Comparison of ENCODE assay signal across 11 cellular contexts in genomic region chr1:53122194-53122846, GRCh38. TPM values are rescaled to one million over a fixed set of nuclear protein-coding genes. Genes with fewer than 3 reads are reported as not detected.
DNase-seq lines count a peak whose midpoint lies in the region; ATAC-seq and TF ChIP-seq lines count a peak whose summit lies in the region.
"Had no signal": no experiment of that assay in that cellular context is flagged by ENCODE, and none has a peak within 500 bp of the region (broad histone marks: within the 10 kb centered on the region; RNA-seq: fewer than 3 reads in every experiment).

No MANE protein-coding gene starts in this region.

- H3K27ac ChIP-seq in AG04450 (ENCODE audit: low read depth, low read length) (peak overlapping the region; percentile 31), gastroesophageal sphincter (peak overlapping the region in 3 of 4 donors; percentile 68 to 78 (median 74))
- H3K27ac ChIP-seq: brain microvascular endothelial cell had no signal

- TF ChIP-seq POLR2A in gastroesophageal sphincter (IDR thresholded peaks at IDR 0.05), result no peak

- no peaks in the 10 kb centered on the region for H3K36me3 ChIP-seq in gastroesophageal sphincter
- H3K36me3 ChIP-seq: brain microvascular endothelial cell had no signal

- no peaks in the 10 kb centered on the region for H3K27me3 ChIP-seq in AG04450 (ENCODE audit: control insufficient read depth, insufficient read depth, low read length)
- H3K27me3 ChIP-seq in gastroesophageal sphincter, result no peaks in the 10 kb centered on the region
- H3K27me3 ChIP-seq: brain microvascular endothelial cell had no signal

- no peak for TF ChIP-seq EP300 in gastroesophageal sphincter (IDR thresholded peaks at IDR 0.05)

- TF ChIP-seq CTCF in AG04450 (IDR thresholded peaks at IDR 0.05; ENCODE audit: low read depth, low read length) (no peak), gastroesophageal sphincter (IDR thresholded peaks at IDR 0.05) (no peak)

- POLR2A ChIA-PET in AG04450 (lab: Yijun Ruan, JAX) (no interaction called here), HEK293T (lab: Yijun Ruan, JAX) (no interaction called here)

- ATAC-seq in gastroesophageal sphincter (peak; percentile 42), GM19324 (IDR thresholded peaks at IDR 0.05; ENCODE audit: low FRiP score, unreplicated experiment) (no peak), HG03521 (IDR thresholded peaks at IDR 0.05; ENCODE audit: unreplicated experiment) (no peak)

- H3K4me3 ChIP-seq in AG04450 (ENCODE audit: low read depth, low read length) (no peak overlapping the region), gastroesophageal sphincter (no peak overlapping the region)

- WGBS in gastroesophageal sphincter (ENCODE audit: low coverage in 1 of 2), 2 donors, result 39 to 100% methylated on average over 1 to 4 of the region's 10 CpGs

- DNase-seq in AG04450 (ENCODE audit: low read depth, low spot score) (no peak), NCI-H446 treated with DMSO at 0.1 percent for 48 hours (lab: John Stamatoyannopoulos, UW) (peak; percentile 70), posterior vena cava (ENCODE audit: low spot score) (peak; percentile 88), GM19238 (ENCODE audit: insufficient read length, low spot score) (no peak), HEK293T (ENCODE audit: extremely low spot score) (no peak)
- DNase-seq: activated CD4-positive, alpha-beta T cell treated with anti-CD3 and anti-CD28 coated beads, Interleukin-2, amount 10 ng/mL, durations not matched to agents 7 days and 5 days; brain microvascular endothelial cell; T-helper 1 cell had no signal

- CTCF ChIA-PET in AG04450 (lab: Charles Lee) (interaction anchor here (1.3 kb wide), 1 partner anchor 74 kb away, joined by 3 read pairs; no protein-coding TSS in a partner anchor), HEK293T (lab: Yijun Ruan, JAX) (no interaction called here)

- H3K9me3 ChIP-seq in AG04450 (ENCODE audit: control insufficient read depth, insufficient read depth, low read length) (peaks cover 3% of the 10 kb centered on the region; the same call in 1 of the 2 replicates), gastroesophageal sphincter (no peaks in the 10 kb centered on the region)

- intact Hi-C loops in posterior vena cava (cut with DNase I), result no loop called here

- H3K4me1 ChIP-seq in gastroesophageal sphincter, result peaks cover 0 to 62% (median 11%) of the 10 kb centered on the region in 3 donors

TF ChIP-seq in HEK293T, 16 proteins besides CTCF, POLR2A, EP300 and RAD21:
- TF ChIP-seq SUZ12 (IDR thresholded peaks at IDR 0.05), result no peak
- TF ChIP-seq FOXK2 (IDR thresholded peaks at IDR 0.05), result no peak
- no peak for TF ChIP-seq FOXM1 (IDR thresholded peaks at IDR 0.05; ENCODE audit: borderline replicate concordance)
- TF ChIP-seq ELF4 (IDR thresholded peaks at IDR 0.05), result no peak
- no peak for TF ChIP-seq L3MBTL2 (conservative IDR thresholded peaks at IDR 0.05)
- no peak for TF ChIP-seq ZNF384 (IDR thresholded peaks at IDR 0.05)
- TF ChIP-seq FOXA1 (IDR thresholded peaks at IDR 0.05), result no peak
- no peak for TF ChIP-seq NFRKB (IDR thresholded peaks at IDR 0.05)
- TF ChIP-seq PKNOX1 (IDR thresholded peaks at IDR 0.05), result no peak
- no peak for TF ChIP-seq CTBP1 (IDR thresholded peaks at IDR 0.05; ENCODE audit: borderline replicate concordance)
- no peak for TF ChIP-seq LEF1 (IDR thresholded peaks at IDR 0.05; ENCODE audit: borderline replicate concordance)
- TF ChIP-seq TARDBP (IDR thresholded peaks at IDR 0.05), result no peak
- no peak for TF ChIP-seq ARNT (IDR thresholded peaks at IDR 0.05)
- TF ChIP-seq SP1 (IDR thresholded peaks at IDR 0.05), result no peak
- no peak for TF ChIP-seq BHLHE40 (IDR thresholded peaks at IDR 0.05; ENCODE audit: borderline replicate concordance)
- TF ChIP-seq HDGF (IDR thresholded peaks at IDR 0.05; ENCODE audit: borderline replicate concordance), result no peak

RNA-seq across cellular contexts. Expression of gene SLC1A7, which starts 20.1 kb away (rescaled TPM):
- 0.05 and 0.11 TPM in 2 replicates for polyA plus RNA-seq in AG04450 (2011; rRNA removed)
- not detected in 2 replicates for polyA minus RNA-seq in AG04450 (2011; rRNA and poly(A)+ RNA removed)
- total RNA-seq in gastroesophageal sphincter (1 to 10 TPM in 1 of 4 donors, under 1 TPM in 2, not detected in 1; 0.54 to 1.6 (median 0.62) TPM), posterior vena cava (1 to 10 TPM; 1.7 to 2.5 TPM)
- total RNA-seq: activated CD4-positive, alpha-beta T cell treated with anti-CD3 and anti-CD28 coated beads, Interleukin-2, amount 10 ng/mL, durations not matched to agents 7 days and 5 days had no signal

Comparison
In these comparisons a context has a peak if more than half of its experiments do, and no peak if none do; other contexts are left out.
1. DNase-seq: peak in NCI-H446 treated with DMSO at 0.1 percent for 48 hours (single experiment) and posterior vena cava (single experiment); none in AG04450 (single experiment), GM19238 (single experiment) and HEK293T (single experiment).